Comparison of ENCODE assay signal across 27 cellular contexts in genomic region chr2:213271947-213272346, GRCh38.
"Had no signal": no experiment of that assay in that cellular context is flagged by ENCODE, and none has a peak within 500 bp of the region (broad histone marks: within the 10 kb centered on the region; RNA-seq: fewer than 3 reads in every experiment).

No MANE protein-coding gene starts in this region.

- H3K27me3 ChIP-seq: dorsolateral prefrontal cortex, esophagus muscularis mucosa, esophagus squamous epithelium, foreskin keratinocyte, gastrocnemius medialis, gastroesophageal sphincter, heart left ventricle, hepatocyte had no signal

- ATAC-seq: effector memory CD8-positive, alpha-beta T cell; esophagus mucosa; foreskin keratinocyte; gastrocnemius medialis; gastroesophageal sphincter; heart left ventricle; heart right ventricle had no signal

- FAIRE-seq: endometrium, endothelial cell of umbilical vein, frontal cortex had no signal

- H3K9me3 ChIP-seq: gastrocnemius medialis had no signal

- H3K36me3 ChIP-seq: esophagus muscularis mucosa, esophagus squamous epithelium, gastrocnemius medialis, gastroesophageal sphincter, heart left ventricle, heart right ventricle had no signal

- H3K27ac ChIP-seq: coronary artery, dorsolateral prefrontal cortex, epithelial cell of prostate, esophagus muscularis mucosa, esophagus squamous epithelium, foreskin keratinocyte, gastrocnemius medialis, gastroesophageal sphincter, heart left ventricle, heart right ventricle, hepatocyte had no signal

- H3K4me1 ChIP-seq: esophagus muscularis mucosa, foreskin keratinocyte, gastrocnemius medialis, gastroesophageal sphincter, heart left ventricle, heart right ventricle had no signal

- H3K79me2 ChIP-seq: hepatocyte had no signal

- H3K4me3 ChIP-seq: coronary artery, dorsolateral prefrontal cortex, esophagus muscularis mucosa, esophagus squamous epithelium, gastrocnemius medialis, gastroesophageal sphincter, heart left ventricle, heart right ventricle, hepatocyte had no signal

- H2AFZ ChIP-seq: hepatocyte had no signal

- DNase-seq: cortex of kidney; dermis blood vessel endothelial cell; dorsolateral prefrontal cortex; effector CD4-positive, alpha-beta T cell; effector CD8-positive, alpha-beta T cell; effector memory CD4-positive, alpha-beta T cell; effector memory CD8-positive, alpha-beta T cell; endodermal cell; esophagus squamous epithelium; foreskin fibroblast; foreskin keratinocyte; foreskin melanocyte; gastrocnemius medialis; glutamatergic neuron; head of caudate nucleus; heart left ventricle; heart right ventricle; hippocampal formation had no signal

- H3K4me2 ChIP-seq: hepatocyte had no signal
